Comparison of ENCODE assay signal across 11 cellular contexts in genomic region chr2:72561621-72562318, GRCh38.
DNase-seq lines count a peak whose midpoint lies in the region; ATAC-seq, FAIRE-seq and TF ChIP-seq lines count a peak whose summit lies in the region.
"Had no signal": no experiment of that assay in that cellular context is flagged by ENCODE, and none has a peak within 500 bp of the region (broad histone marks: within the 10 kb centered on the region; RNA-seq: fewer than 3 reads in every experiment).

No MANE protein-coding gene starts in this region.

- no peak for TF ChIP-seq CTCF in Caco-2 (IDR thresholded peaks at IDR 0.05; ENCODE audit: insufficient read depth in 1 of 2, low read depth in 1 of 2, low read length in 1 of 2, severe bottlenecking in 1 of 2, unreplicated experiment in 1 of 2)
- TF ChIP-seq CTCF in foreskin fibroblast (IDR thresholded peaks at IDR 0.05; ENCODE audit: low read depth, low read length) = no peak
- TF ChIP-seq CTCF in osteocyte (IDR thresholded peaks at IDR 0.05) = no peak

- CTCF ChIA-PET in Caco-2 (lab: Charles Lee) = interaction anchor here (0.6 kb wide), 1 partner anchor 411 kb away, joined by 3 read pairs; no protein-coding TSS in a partner anchor

- intact Hi-C loops in Caco-2 (cut with micrococcal nuclease; ENCODE audit: unreplicated experiment) = no loop called here

- H3K36me3 ChIP-seq in Caco-2 (ENCODE audit: control insufficient read depth, insufficient read depth, low read length) = no peaks in the 10 kb centered on the region
- H3K36me3 ChIP-seq: neutrophil had no signal

- H3K4me1 Mint-ChIP-seq in Caco-2 (ENCODE audit: low read depth, unreplicated experiment) (peaks cover 16% of the 10 kb centered on the region), osteocyte (ENCODE audit: unreplicated experiment) (peaks cover 33% of the 10 kb centered on the region)

- no peak for ATAC-seq in GM21737 (IDR thresholded peaks at IDR 0.05; ENCODE audit: unreplicated experiment)
- no peak for ATAC-seq in HG03565 (IDR thresholded peaks at IDR 0.05; ENCODE audit: unreplicated experiment)

- peak overlapping the region; percentile 1 for H3K27ac Mint-ChIP-seq in Caco-2 (ENCODE audit: unreplicated experiment)
- H3K27ac Mint-ChIP-seq in osteocyte (ENCODE audit: unreplicated experiment) = peak overlapping the region; percentile 69

- H3K27me3 Mint-ChIP-seq in Caco-2 (ENCODE audit: insufficient read depth, unreplicated experiment) (no peaks in the 10 kb centered on the region), osteocyte (ENCODE audit: unreplicated experiment) (no peaks in the 10 kb centered on the region)

- H3K9me3 Mint-ChIP-seq in Caco-2 (ENCODE audit: unreplicated experiment) (no peaks in the 10 kb centered on the region), osteocyte (ENCODE audit: unreplicated experiment) (no peaks in the 10 kb centered on the region)

- H3K4me3 Mint-ChIP-seq in Caco-2 (ENCODE audit: unreplicated experiment) = no peak overlapping the region
- no peak overlapping the region for H3K4me3 Mint-ChIP-seq in osteocyte (ENCODE audit: unreplicated experiment)

- no peak for DNase-seq in Caco-2
- DNase-seq in SW 1271 (lab: John Stamatoyannopoulos, UW) = peak; percentile 13 to 77
- DNase-seq in foreskin fibroblast = peak; percentile 34 to 64
- DNase-seq in osteocyte (ENCODE audit: extremely low spot score, unreplicated experiment) = no peak
- no peak for DNase-seq in GM12892 (ENCODE audit: insufficient read length)
- no peak for DNase-seq in COR-L47 (lab: John Stamatoyannopoulos, UW)
- DNase-seq: KG1, NCI-H748 treated with DMSO at 0.1 percent for 48 hours had no signal

- FAIRE-seq in GM12892 (lab: Jason Lieb, UNC) = no peak

- peaks cover 20% of the 10 kb centered on the region for H3K4me1 ChIP-seq in Caco-2

- no TSS peak for BruUV-seq in Caco-2 (replicated peaks; lab: Mats Ljungman, UMichigan)

- H3K36me3 Mint-ChIP-seq in Caco-2 (ENCODE audit: insufficient read depth, unreplicated experiment) (peaks cover 6% of the 10 kb centered on the region), osteocyte (ENCODE audit: unreplicated experiment) (peaks cover 4% of the 10 kb centered on the region)

- no peak for TF ChIP-seq POLR2A in GM12892 (IDR thresholded peaks at IDR 0.05; ENCODE audit: low read depth, low read length)

- H3K27me3 ChIP-seq in Caco-2 (replicated peaks; ENCODE audit: control insufficient read depth, insufficient read depth, low read length) = no peaks in the 10 kb centered on the region
- H3K27me3 ChIP-seq: neutrophil had no signal

- POLR2A ChIA-PET in Caco-2 (lab: Charles Lee) = no interaction called here

- H3K4me3 ChIP-seq in Caco-2 (ENCODE audit: low read depth, low read length) = no peak overlapping the region
- H3K4me3 ChIP-seq in foreskin fibroblast (ENCODE audit: low read depth in 1 of 2, low read length in 2 of 2) = no peak overlapping the region

- H3K9me3 ChIP-seq in Caco-2 = no peaks in the 10 kb centered on the region
- H3K9me3 ChIP-seq: neutrophil had no signal

Comparison
In these comparisons a context has a peak if more than half of its experiments do, and no peak if none do; other contexts are left out.
1. DNase-seq: peak in SW 1271 (2 of 2) and foreskin fibroblast (2 of 2); none in Caco-2 (0 of 2), osteocyte (single experiment), GM12892 (single experiment) and COR-L47 (single experiment).